In genomic region chr17:49645654-49646053, GRCh38 we compare ENCODE assay signal across 13 cellular contexts. TPM values are rescaled to one million over a fixed set of nuclear protein-coding genes. Genes with fewer than 3 reads are reported as not detected.
A peak's percentile ranks its signal among the peaks of the same experiment; 100 is the strongest.
DNase-seq lines count a peak whose midpoint lies in the region; ATAC-seq, FAIRE-seq and TF ChIP-seq lines count a peak whose summit lies in the region.
"Had no signal": no experiment of that assay in that cellular context is flagged by ENCODE, and none has a peak within 500 bp of the region (broad histone marks: within the 10 kb centered on the region; RNA-seq: fewer than 3 reads in every experiment).

No MANE protein-coding gene starts in this region.

- H3K4me2 ChIP-seq in astrocyte (ENCODE audit: low read length), result peak overlapping the region; percentile 84

- peak overlapping the region; percentile 61 for H3K9ac ChIP-seq in astrocyte (ENCODE audit: low read length)

- no peaks in the 10 kb centered on the region for H3K27me3 ChIP-seq in astrocyte (ENCODE audit: insufficient read depth, low read length)
- no peaks in the 10 kb centered on the region for H3K27me3 ChIP-seq in thyroid gland
- H3K27me3 ChIP-seq in small intestine (ENCODE audit: control insufficient read depth in 2 of 2, insufficient read depth in 2 of 2, low read length in 2 of 2), result no peaks in the 10 kb centered on the region
- H3K27me3 ChIP-seq: spleen had no signal

- H3K4me3 ChIP-seq in astrocyte (ENCODE audit: insufficient read depth, low read depth, low read length) (no peak overlapping the region), thyroid gland (replicated peaks in 1 of 3) (no peak overlapping the region), small intestine (ENCODE audit: low read depth in 1 of 2, low read length in 2 of 2) (no peak overlapping the region)
- H3K4me3 ChIP-seq: spleen had no signal

- CTCF ChIA-PET in activated CD8-positive, alpha-beta memory T cell treated with anti-CD3 and anti-CD28 coated beads, Interleukin-2, amount 10 ng/mL, durations not matched to agents 7 days and 5 days (lab: Charles Lee), result interaction anchor here (1.4 to 2.1 kb wide), 2 partner anchors 41 to 75 kb away, joined by 8 to 12 read pairs; no protein-coding TSS in a partner anchor

- peaks cover 66% of the 10 kb centered on the region for H3K79me2 ChIP-seq in astrocyte (ENCODE audit: insufficient read depth, low read length)

- intact Hi-C loops in thyroid gland (cut with DNase I), result no loop called here

- H3K9me3 Mint-ChIP-seq in activated CD8-positive, alpha-beta memory T cell treated with anti-CD3 and anti-CD28 coated beads, Interleukin-2, amount 10 ng/mL, durations not matched to agents 7 days and 5 days (ENCODE audit: low read depth), result peaks cover under 1% of the 10 kb centered on the region
- no peaks in the 10 kb centered on the region for H3K9me3 Mint-ChIP-seq in astrocyte (ENCODE audit: unreplicated experiment)
- H3K9me3 Mint-ChIP-seq in mesothelial cell of epicardium, result no peaks in the 10 kb centered on the region

- H3K27ac ChIP-seq in astrocyte (ENCODE audit: low read depth, low read length) (peak overlapping the region; percentile 81), thyroid gland (peak overlapping the region; percentile 43 to 87 (median 50)), small intestine (ENCODE audit: low read depth in 1 of 2, low read length in 1 of 2) (no peak overlapping the region)

- no peaks in the 10 kb centered on the region for H3K9me3 ChIP-seq in astrocyte (ENCODE audit: insufficient read depth, low read depth, low read length)
- H3K9me3 ChIP-seq in thyroid gland, result no peaks in the 10 kb centered on the region
- no peaks in the 10 kb centered on the region for H3K9me3 ChIP-seq in small intestine (ENCODE audit: control insufficient read depth, low read depth)
- H3K9me3 ChIP-seq: spleen had no signal

- peaks cover 8% of the 10 kb centered on the region for H4K20me1 ChIP-seq in astrocyte (ENCODE audit: insufficient read depth, low read length)

- FAIRE-seq in astrocyte (lab: Jason Lieb, UNC), result no peak
- FAIRE-seq in small intestine (lab: Jason Lieb, UNC), result no peak
- no peak for FAIRE-seq in GM19239 (lab: Jason Lieb, UNC)

- 23 to 38% methylated on average over 1 of the region's 1 CpG for WGBS in thyroid gland, 2 donors
- 40 to 44% (median 43%) methylated on average over 1 of the region's 1 CpG for WGBS in small intestine, 3 donors

- peak overlapping the region; percentile 29 for H3K27ac Mint-ChIP-seq in activated CD8-positive, alpha-beta memory T cell treated with anti-CD3 and anti-CD28 coated beads, Interleukin-2, amount 10 ng/mL, durations not matched to agents 7 days and 5 days
- H3K27ac Mint-ChIP-seq in astrocyte (ENCODE audit: unreplicated experiment), result peak overlapping the region; percentile 84
- peak overlapping the region; percentile 75 for H3K27ac Mint-ChIP-seq in mesothelial cell of epicardium

- TF ChIP-seq POLR2A in thyroid gland (IDR thresholded peaks at IDR 0.05), result no peak

- H3K36me3 ChIP-seq in astrocyte (ENCODE audit: insufficient read depth, low read length), result no peaks in the 10 kb centered on the region
- H3K36me3 ChIP-seq in thyroid gland, result no peaks in the 10 kb centered on the region
- no peaks in the 10 kb centered on the region for H3K36me3 ChIP-seq in small intestine (ENCODE audit: control insufficient read depth in 2 of 2, insufficient read depth in 2 of 2, low read length in 2 of 2)

- H2AFZ ChIP-seq in astrocyte (ENCODE audit: low read depth, low read length), result no peak overlapping the region

- no peak for ATAC-seq in activated CD8-positive, alpha-beta memory T cell treated with anti-CD3 and anti-CD28 coated beads, Interleukin-2, amount 10 ng/mL, durations not matched to agents 7 days and 5 days
- no peak for ATAC-seq in HG03457 (IDR thresholded peaks at IDR 0.05; ENCODE audit: unreplicated experiment)

- H3K4me3 Mint-ChIP-seq in activated CD8-positive, alpha-beta memory T cell treated with anti-CD3 and anti-CD28 coated beads, Interleukin-2, amount 10 ng/mL, durations not matched to agents 7 days and 5 days, result no peak overlapping the region
- peak overlapping the region; percentile 47 for H3K4me3 Mint-ChIP-seq in astrocyte (ENCODE audit: unreplicated experiment)
- no peak overlapping the region for H3K4me3 Mint-ChIP-seq in mesothelial cell of epicardium

- no peak for DNase-seq in activated CD8-positive, alpha-beta memory T cell treated with anti-CD3 and anti-CD28 coated beads, Interleukin-2, amount 10 ng/mL, durations not matched to agents 7 days and 5 days
- DNase-seq in activated CD8-positive, alpha-beta memory T cell treated with anti-CD3 and anti-CD28 coated beads, Interleukin-2, amount 50 U/mL, for 48 hours, result no peak
- DNase-seq in astrocyte (ENCODE audit: low read depth) (no peak), mesothelial cell of epicardium (ENCODE audit: low spot score in 2 of 2, unreplicated experiment in 2 of 2) (no peak), thyroid gland (no peak), small intestine (no peak), GM19239 (ENCODE audit: insufficient read length, low spot score) (no peak)
- DNase-seq: activated CD4-positive, alpha-beta T cell treated with anti-CD3 and anti-CD28 coated beads for 48 hours; KBM-7; NCI-H226; SHP77; spleen had no signal

- peaks cover 12% of the 10 kb centered on the region for H3K4me1 ChIP-seq in astrocyte (ENCODE audit: insufficient read depth, low read length)
- peaks cover 46 to 65% of the 10 kb centered on the region in 2 donors for H3K4me1 ChIP-seq in thyroid gland
- H3K4me1 ChIP-seq in small intestine (ENCODE audit: control insufficient read depth in 2 of 2, insufficient read depth in 1 of 2, low read depth in 1 of 2, low read length in 1 of 2), result peaks cover 2 to 3% of the 10 kb centered on the region in 2 donors

- peaks cover 6% of the 10 kb centered on the region for H3K36me3 Mint-ChIP-seq in activated CD8-positive, alpha-beta memory T cell treated with anti-CD3 and anti-CD28 coated beads, Interleukin-2, amount 10 ng/mL, durations not matched to agents 7 days and 5 days
- peaks cover under 1% of the 10 kb centered on the region for H3K36me3 Mint-ChIP-seq in astrocyte (ENCODE audit: low read depth, unreplicated experiment)
- H3K36me3 Mint-ChIP-seq in mesothelial cell of epicardium, result peaks cover 2% of the 10 kb centered on the region

- peaks cover 29% of the 10 kb centered on the region for H3K4me1 Mint-ChIP-seq in activated CD8-positive, alpha-beta memory T cell treated with anti-CD3 and anti-CD28 coated beads, Interleukin-2, amount 10 ng/mL, durations not matched to agents 7 days and 5 days
- peaks cover 28% of the 10 kb centered on the region for H3K4me1 Mint-ChIP-seq in astrocyte (ENCODE audit: low read depth, unreplicated experiment)
- peaks cover 17% of the 10 kb centered on the region for H3K4me1 Mint-ChIP-seq in mesothelial cell of epicardium

- TF ChIP-seq CTCF in astrocyte (IDR thresholded peaks at IDR 0.05; ENCODE audit: insufficient read depth, low read depth, low read length), result no peak
- no peak for TF ChIP-seq CTCF in mesothelial cell of epicardium (IDR thresholded peaks at IDR 0.05; ENCODE audit: unreplicated experiment)
- TF ChIP-seq CTCF in thyroid gland (IDR thresholded peaks at IDR 0.05), result no peak

- no peaks in the 10 kb centered on the region for H3K27me3 Mint-ChIP-seq in activated CD8-positive, alpha-beta memory T cell treated with anti-CD3 and anti-CD28 coated beads, Interleukin-2, amount 10 ng/mL, durations not matched to agents 7 days and 5 days
- H3K27me3 Mint-ChIP-seq in astrocyte (ENCODE audit: low read depth, unreplicated experiment) (no peaks in the 10 kb centered on the region), mesothelial cell of epicardium (ENCODE audit: low read depth) (no peaks in the 10 kb centered on the region)

RNA-seq across cellular contexts. Expression of gene SPOP, which starts 32.2 kb away (rescaled TPM):
- 10 to 100 TPM; 49.7 to 51.5 TPM for total RNA-seq in activated CD8-positive, alpha-beta memory T cell treated with anti-CD3 and anti-CD28 coated beads, Interleukin-2, amount 10 ng/mL, durations not matched to agents 7 days and 5 days
- total RNA-seq in astrocyte (46.6 and 48.6 TPM in 2 replicates), mesothelial cell of epicardium (60.8 to 63.5 TPM (median 62.8 TPM) in 3 replicates), thyroid gland (10 to 100 TPM; 78.5 to 86.4 (median 81.6) TPM)
- 10 to 100 TPM; 35.7 to 40.3 (median 37.8) TPM for polyA plus RNA-seq in small intestine

Comparison
In these comparisons a context has a peak if more than half of its experiments do, and no peak if none do; other contexts are left out.
1. H3K27ac Mint-ChIP-seq: peak in every context shown above with its lines; median percentile 84 in astrocyte; 75 in mesothelial cell of epicardium; 29 in activated CD8-positive, alpha-beta memory T cell treated with anti-CD3 and anti-CD28 coated beads, Interleukin-2, amount 10 ng/mL, durations not matched to agents 7 days and 5 days.
2. H3K27ac ChIP-seq: peak in astrocyte (single experiment) and thyroid gland (3 of 3); none in small intestine (0 of 2).